8 cellular contexts compared by ENCODE assay signal in genomic region chr2:32357545-32358482, GRCh38. TPM values are rescaled to one million over a fixed set of nuclear protein-coding genes. Genes with fewer than 3 reads are reported as not detected.
A peak's percentile ranks its signal among the peaks of the same experiment; 100 is the strongest.
DNase-seq lines count a peak whose midpoint lies in the region; ATAC-seq and TF ChIP-seq lines count a peak whose summit lies in the region.

No MANE protein-coding gene starts in this region.

- H3K27ac Mint-ChIP-seq in dendritic cell treated with granulocyte-macrophage colony-stimulating factor and Interleukin-4, amounts not matched to agents 40 ng/mL and 50 ng/mL, for 4 days = peak overlapping the region; percentile 94

- peak overlapping the region; percentile 76 for H3K4me3 ChIP-seq in lower lobe of right lung

- no peaks in the 10 kb centered on the region for H3K9me3 Mint-ChIP-seq in dendritic cell treated with granulocyte-macrophage colony-stimulating factor and Interleukin-4, amounts not matched to agents 40 ng/mL and 50 ng/mL, for 4 days

- H3K4me1 Mint-ChIP-seq in dendritic cell treated with granulocyte-macrophage colony-stimulating factor and Interleukin-4, amounts not matched to agents 40 ng/mL and 50 ng/mL, for 4 days (ENCODE audit: low read depth) = peaks cover 41% of the 10 kb centered on the region

- H3K9me3 ChIP-seq in lower lobe of right lung = no peaks in the 10 kb centered on the region

- no peaks in the 10 kb centered on the region for H3K27me3 Mint-ChIP-seq in dendritic cell treated with granulocyte-macrophage colony-stimulating factor and Interleukin-4, amounts not matched to agents 40 ng/mL and 50 ng/mL, for 4 days

- DNase-seq in Ammon's horn (ENCODE audit: low spot score) = peak; percentile 17
- DNase-seq in GM19238 (ENCODE audit: insufficient read length, low spot score) = peak; percentile 37
- DNase-seq in activated CD4-positive, CD25-positive, alpha-beta regulatory T cell (lab: John Stamatoyannopoulos, UW) = peak in 3 of 4 experiments; percentile 17 to 33 (median 30)
- DNase-seq in lower lobe of right lung = peak; percentile 66
- peak; percentile 12 for DNase-seq in stimulated activated CD8-positive, alpha-beta memory T cell treated with anti-CD3 and anti-CD28 coated beads, Interleukin-15, amount 100 ng/mL, for 24 hours (ENCODE audit: low read depth)
- no peak for DNase-seq in posterior vena cava (ENCODE audit: low spot score)

- peaks cover 42% of the 10 kb centered on the region for H3K4me1 ChIP-seq in lower lobe of right lung

- H3K36me3 ChIP-seq in lower lobe of right lung = no peaks in the 10 kb centered on the region

- no peak for TF ChIP-seq CTCF in lower lobe of right lung (IDR thresholded peaks at IDR 0.05)

- peak overlapping the region; percentile 97 for H3K27ac ChIP-seq in lower lobe of right lung

- peak overlapping the region; percentile 94 for H3K4me3 Mint-ChIP-seq in dendritic cell treated with granulocyte-macrophage colony-stimulating factor and Interleukin-4, amounts not matched to agents 40 ng/mL and 50 ng/mL, for 4 days

- ATAC-seq in HG03457 (IDR thresholded peaks at IDR 0.05; ENCODE audit: unreplicated experiment) (peak; percentile 2), lower lobe of right lung (peak; percentile 25 to 31)

- H3K36me3 Mint-ChIP-seq in dendritic cell treated with granulocyte-macrophage colony-stimulating factor and Interleukin-4, amounts not matched to agents 40 ng/mL and 50 ng/mL, for 4 days (ENCODE audit: low read depth) = peaks cover 40% of the 10 kb centered on the region

- intact Hi-C loops in dendritic cell treated with granulocyte-macrophage colony-stimulating factor and Interleukin-4, amounts not matched to agents 40 ng/mL and 50 ng/mL, for 4 days (cut with micrococcal nuclease) = loop anchor here (5.0 kb wide), 2 partner anchors 81 to 296 kb away; partner anchors contain the start of genes SPAST and YIPF4
- intact Hi-C loops in lower lobe of right lung (cut with DNase I) = no loop called here
- intact Hi-C loops in posterior vena cava (cut with DNase I) = no loop called here

- H3K27me3 ChIP-seq in lower lobe of right lung (ENCODE audit: low read depth) = no peaks in the 10 kb centered on the region

RNA-seq across cellular contexts. Expression of gene BIRC6, which starts 1.0 kb away (rescaled TPM):
- total RNA-seq in lower lobe of right lung (88.3 TPM), posterior vena cava (100 to 1,000 TPM in 1 of 2 donors, 10 to 100 TPM in 1; 94.2 to 113 TPM)
